In genomic region chr10:121490906-121491519, GRCh38 we compare ENCODE assay signal across 20 cellular contexts.
DNase-seq lines count a peak whose midpoint lies in the region; ATAC-seq and TF ChIP-seq lines count a peak whose summit lies in the region.
"Had no signal": no experiment of that assay in that cellular context is flagged by ENCODE, and none has a peak within 500 bp of the region (broad histone marks: within the 10 kb centered on the region; RNA-seq: fewer than 3 reads in every experiment).

No MANE protein-coding gene starts in this region.

- H3K9me3 ChIP-seq in breast epithelium: no peaks in the 10 kb centered on the region
- no peaks in the 10 kb centered on the region for H3K9me3 ChIP-seq in heart left ventricle
- peaks cover 2% of the 10 kb centered on the region for H3K9me3 ChIP-seq in trophoblast cell (ENCODE audit: insufficient read depth, low read depth, low read length)
- no peaks in the 10 kb centered on the region for H3K9me3 ChIP-seq in vagina
- H3K9me3 ChIP-seq: body of pancreas, Peyer's patch, thyroid gland had no signal

- peak in 1 of 2 donors; percentile 57 for DNase-seq in breast epithelium (ENCODE audit: low spot score in 2 of 2)
- DNase-seq in MCF 10A (ENCODE audit: unreplicated experiment): no peak
- peak in 4 of 5 donors; percentile 11 to 45 (median 34) for DNase-seq in heart left ventricle
- DNase-seq in trophoblast cell: no peak
- DNase-seq in vagina (ENCODE audit: extremely low spot score in 2 of 2): no peak
- no peak for DNase-seq in HFFc6
- no peak for DNase-seq in NOMO-1 treated with dmso at 0.1 percent for 144 hours (lab: John Stamatoyannopoulos, UW; ENCODE audit: unreplicated experiment)
- DNase-seq: activated CD4-positive, alpha-beta T cell treated with anti-CD3 and anti-CD28 coated beads, Interleukin-2, amount 10 ng/mL, durations not matched to agents 7 days and 5 days; activated naive CD4-positive, alpha-beta T cell; C1 segment of cervical spinal cord; kidney; NCI-H1417 treated with DMSO at 0.1 percent for 48 hours; occipital lobe; Peyer's patch; stimulated activated CD4-positive, alpha-beta T cell treated with anti-CD3 and anti-CD28 coated beads, Interleukin-4, amount 100 ng/mL, for 24 hours; stimulated activated CD8-positive, alpha-beta memory T cell treated with anti-CD3 and anti-CD28 coated beads, Interleukin-4, amount 100 ng/mL, for 48 hours; thyroid gland had no signal

- ATAC-seq in heart left ventricle (peak in 1 of 4 donors; percentile 39), GM18517 (IDR thresholded peaks at IDR 0.05; ENCODE audit: unreplicated experiment) (no peak)
- ATAC-seq: body of pancreas had no signal

- POLR2A ChIA-PET in MCF 10A (lab: Yijun Ruan, JAX): no interaction called here

- H2BK12ac ChIP-seq in trophoblast cell (ENCODE audit: low read length): peak overlapping the region; percentile 34

- H2AFZ ChIP-seq in trophoblast cell (ENCODE audit: insufficient read depth, low read length, poor library complexity): no peak overlapping the region

- H3K36me3 ChIP-seq in breast epithelium (no peaks in the 10 kb centered on the region), heart left ventricle (no peaks in the 10 kb centered on the region), trophoblast cell (ENCODE audit: control insufficient read depth in 1 of 2, insufficient read depth in 2 of 2, low read length in 2 of 2) (peaks cover 4 to 11% of the 10 kb centered on the region in 2 experiments), vagina (no peaks in the 10 kb centered on the region)
- H3K36me3 ChIP-seq: Peyer's patch had no signal

- H3K4me3 ChIP-seq in breast epithelium: peak overlapping the region in 2 of 3 donors; percentile 10 to 15
- peak overlapping the region in 2 of 12 donors; percentile 11 to 21 for H3K4me3 ChIP-seq in heart left ventricle
- H3K4me3 ChIP-seq in trophoblast cell (ENCODE audit: low read depth, low read length): no peak overlapping the region
- peak overlapping the region in 1 of 2 donors; percentile 14 for H3K4me3 ChIP-seq in vagina
- H3K4me3 ChIP-seq: body of pancreas, Peyer's patch, thyroid gland had no signal

- no peak overlapping the region for H3K14ac ChIP-seq in trophoblast cell (ENCODE audit: low read length)

- H4K12ac ChIP-seq in trophoblast cell (ENCODE audit: low read depth, low read length): no peak overlapping the region

- H3K4me2 ChIP-seq in trophoblast cell (ENCODE audit: low read length): no peak overlapping the region

- H4K8ac ChIP-seq in trophoblast cell (ENCODE audit: low read depth, low read length): no peak overlapping the region

- peaks cover 0 to 4% of the 10 kb centered on the region in 2 donors for H3K4me1 ChIP-seq in breast epithelium
- no peaks in the 10 kb centered on the region for H3K4me1 ChIP-seq in heart left ventricle
- H3K4me1 ChIP-seq in trophoblast cell (ENCODE audit: control insufficient read depth in 1 of 2, insufficient read depth in 2 of 2, low read length in 2 of 2): peaks cover 10 to 17% of the 10 kb centered on the region in 2 experiments
- H3K4me1 ChIP-seq in vagina: peaks cover 11% of the 10 kb centered on the region

- H2BK5ac ChIP-seq in trophoblast cell (ENCODE audit: low read depth, low read length, poor library complexity): no peak overlapping the region

- H3K27me3 ChIP-seq in breast epithelium (no peaks in the 10 kb centered on the region), heart left ventricle (peaks cover 0 to 23% (median 0%) of the 10 kb centered on the region in 9 donors), trophoblast cell (ENCODE audit: insufficient read depth, low read length) (no peaks in the 10 kb centered on the region), vagina (no peaks in the 10 kb centered on the region)
- H3K27me3 ChIP-seq: body of pancreas, Peyer's patch, thyroid gland had no signal

- no peak overlapping the region for H3K4me3 Mint-ChIP-seq in MCF 10A (ENCODE audit: unreplicated experiment)
- no peak overlapping the region; the same call in 1 of the 2 replicates for H3K4me3 Mint-ChIP-seq in HFFc6
- H3K4me3 Mint-ChIP-seq: activated CD4-positive, alpha-beta T cell treated with anti-CD3 and anti-CD28 coated beads, Interleukin-2, amount 10 ng/mL, durations not matched to agents 7 days and 5 days had no signal

- no peak overlapping the region for H3K23ac ChIP-seq in trophoblast cell (ENCODE audit: low read length)

- no peak overlapping the region for H2AK5ac ChIP-seq in trophoblast cell (ENCODE audit: low read length)

- WGBS in heart left ventricle, 4 donors: 59 to 73% (median 65%) methylated on average over 14 to 15 of the region's 15 CpGs
- no CpG with 5 or more reads among the region's 15 CpGs for WGBS in trophoblast cell (ENCODE audit: extremely low coverage, insufficient coverage, insufficient read length)

- BruUV-seq in MCF 10A (replicated peaks; lab: Mats Ljungman, UMichigan): no TSS peak

- H3K9me3 Mint-ChIP-seq in MCF 10A (ENCODE audit: unreplicated experiment) (no peaks in the 10 kb centered on the region), HFFc6 (peaks cover 54% of the 10 kb centered on the region)
- H3K9me3 Mint-ChIP-seq: activated CD4-positive, alpha-beta T cell treated with anti-CD3 and anti-CD28 coated beads, Interleukin-2, amount 10 ng/mL, durations not matched to agents 7 days and 5 days had no signal

- H3K36me3 Mint-ChIP-seq in MCF 10A (ENCODE audit: insufficient read depth, unreplicated experiment) (no peaks in the 10 kb centered on the region), HFFc6 (ENCODE audit: low read depth) (peaks cover 6% of the 10 kb centered on the region; the same call in 1 of the 2 replicates)

- H3K79me2 ChIP-seq in trophoblast cell (ENCODE audit: control insufficient read depth, insufficient read depth, low read length, poor library complexity): no peaks in the 10 kb centered on the region

- no peaks in the 10 kb centered on the region for H3K27me3 Mint-ChIP-seq in MCF 10A (ENCODE audit: insufficient read depth, unreplicated experiment)
- peaks cover 3% of the 10 kb centered on the region for H3K27me3 Mint-ChIP-seq in HFFc6 (ENCODE audit: insufficient read depth)
- H3K27me3 Mint-ChIP-seq: activated CD4-positive, alpha-beta T cell treated with anti-CD3 and anti-CD28 coated beads, Interleukin-2, amount 10 ng/mL, durations not matched to agents 7 days and 5 days had no signal

- intact Hi-C loops in breast epithelium (cut with DNase I; ENCODE audit: low total_unique reads): no loop called here
- intact Hi-C loops in MCF 10A (cut with micrococcal nuclease): no loop called here
- intact Hi-C loops in heart left ventricle (cut with DNase I): no loop called here
- intact Hi-C loops in vagina (cut with DNase I): no loop called here

- H2BK120ac ChIP-seq in trophoblast cell (ENCODE audit: insufficient read depth, low read length, poor library complexity): no peak overlapping the region

- H3K79me1 ChIP-seq in trophoblast cell (ENCODE audit: low read length): peaks cover 3% of the 10 kb centered on the region

- no peak overlapping the region for H4K91ac ChIP-seq in trophoblast cell (ENCODE audit: low read depth, low read length)

- CTCF ChIA-PET in MCF 10A (lab: Yijun Ruan, JAX): interaction anchor here (1.3 kb wide), 1 partner anchor 15 kb away, joined by 4 read pairs; no protein-coding TSS in a partner anchor

- H3K27ac Mint-ChIP-seq in MCF 10A (ENCODE audit: low read depth, unreplicated experiment) (no peak overlapping the region), HFFc6 (no peak overlapping the region)
- H3K27ac Mint-ChIP-seq: activated CD4-positive, alpha-beta T cell treated with anti-CD3 and anti-CD28 coated beads, Interleukin-2, amount 10 ng/mL, durations not matched to agents 7 days and 5 days had no signal

- H3K9ac ChIP-seq in trophoblast cell (ENCODE audit: low read length): no peak overlapping the region

- no peak overlapping the region for H3K4ac ChIP-seq in trophoblast cell (ENCODE audit: low read depth, low read length)

- H3K27ac ChIP-seq in breast epithelium (peak overlapping the region in 1 of 2 donors; percentile 12), heart left ventricle (peak overlapping the region in 1 of 12 donors; percentile 63), trophoblast cell (ENCODE audit: low read depth, low read length) (peak overlapping the region; percentile 38), vagina (peak overlapping the region; percentile 36)
- H3K27ac ChIP-seq: 22Rv1, body of pancreas, thyroid gland had no signal

- TF ChIP-seq POLR2A in breast epithelium (IDR thresholded peaks at IDR 0.05) (no peak), heart left ventricle (IDR thresholded peaks at IDR 0.05) (no peak), vagina (IDR thresholded peaks at IDR 0.05) (no peak)

- H3K18ac ChIP-seq in trophoblast cell (ENCODE audit: low read length): no peak overlapping the region

- no peaks in the 10 kb centered on the region for H3K4me1 Mint-ChIP-seq in MCF 10A (ENCODE audit: insufficient read depth, unreplicated experiment)
- no peaks in the 10 kb centered on the region for H3K4me1 Mint-ChIP-seq in HFFc6 (ENCODE audit: low read depth)
- H3K4me1 Mint-ChIP-seq: activated CD4-positive, alpha-beta T cell treated with anti-CD3 and anti-CD28 coated beads, Interleukin-2, amount 10 ng/mL, durations not matched to agents 7 days and 5 days had no signal

- TF ChIP-seq CTCF in breast epithelium (IDR thresholded peaks at IDR 0.05) (no peak), MCF 10A (IDR thresholded peaks at IDR 0.05; ENCODE audit: unreplicated experiment) (no peak), heart left ventricle (IDR thresholded peaks at IDR 0.05) (no peak), vagina (IDR thresholded peaks at IDR 0.05) (no peak), HFFc6 (IDR thresholded peaks at IDR 0.05) (no peak)

Comparison
In these comparisons a context has a peak if more than half of its experiments do, and no peak if none do; other contexts are left out.
1. DNase-seq: peak in heart left ventricle (4 of 5); none in MCF 10A (single experiment), trophoblast cell (0 of 2), vagina (0 of 2), HFFc6 (single experiment) and NOMO-1 treated with dmso at 0.1 percent for 144 hours (single experiment).